In the genomic region with DNA sequence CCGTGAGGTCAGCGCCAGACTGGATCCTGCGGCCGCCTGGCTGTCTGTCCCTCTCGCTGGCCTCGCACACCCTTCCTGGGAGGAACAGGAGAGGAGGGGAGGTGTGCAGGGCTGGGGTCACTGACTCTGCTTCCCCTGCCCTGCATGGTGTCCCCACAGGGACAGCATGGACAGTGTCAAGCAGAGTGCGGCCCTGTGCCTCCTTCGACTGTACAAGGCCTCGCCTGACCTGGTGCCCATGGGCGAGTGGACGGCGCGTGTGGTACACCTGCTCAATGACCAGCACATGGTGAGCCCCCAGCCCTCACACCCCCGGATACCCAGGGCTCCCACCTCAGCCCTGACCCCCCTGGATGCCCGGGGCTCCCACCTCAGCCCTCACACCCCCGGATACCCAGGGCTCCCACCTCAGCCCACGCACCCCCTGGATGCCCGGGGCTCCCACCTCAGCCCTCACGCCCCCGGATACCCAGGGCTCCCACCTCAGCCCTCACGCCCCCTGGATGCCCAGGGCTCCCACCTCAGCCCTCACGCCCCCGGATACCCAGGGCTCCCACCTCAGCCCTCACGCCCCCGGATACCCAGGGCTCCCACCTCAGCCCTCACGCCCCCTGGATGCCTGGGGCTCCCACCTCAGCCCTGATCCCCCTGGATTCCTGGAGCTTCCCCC, we compare ENCODE assay signal across 36 cellular contexts. TPM values are rescaled to one million over a fixed set of nuclear protein-coding genes. Genes with fewer than 3 reads are reported as not detected.
"Had no signal": no experiment of that assay in that cellular context is flagged by ENCODE, and none has a peak within 500 bp of the region (broad histone marks: within the 10 kb centered on the region; RNA-seq: fewer than 3 reads in every experiment).

No MANE protein-coding gene starts in this region.

- H3K4me3 ChIP-seq: body of pancreas, cardiac muscle cell, colonic mucosa, gastrocnemius medialis, hepatocyte, psoas muscle, sigmoid colon had no signal

- H3K4me1 Mint-ChIP-seq: activated CD4-positive, alpha-beta T cell treated with anti-CD3 and anti-CD28 coated beads, Interleukin-2, amount 10 ng/mL, durations not matched to agents 7 days and 5 days had no signal

- DNase-seq: activated CD4-positive, alpha-beta memory T cell treated with anti-CD3 and anti-CD28 coated beads, Interleukin-2, amount 10 ng/mL, durations not matched to agents 7 days and 5 days; activated CD4-positive, alpha-beta T cell treated with anti-CD3 and anti-CD28 coated beads, Interleukin-2, amount 10 ng/mL, durations not matched to agents 7 days and 5 days; activated CD4-positive, CD25-positive, alpha-beta regulatory T cell treated with anti-CD3 and anti-CD28 coated beads, Interleukin-2, amount 50 U/mL, for 72 hours; activated CD8-positive, alpha-beta memory T cell treated with anti-CD3 and anti-CD28 coated beads, Interleukin-2, amount 50 U/mL, for 48 hours; activated naive CD8-positive, alpha-beta T cell treated with anti-CD3 and anti-CD28 coated beads, Interleukin-2, amount 50 U/mL, for 24 hours; activated T-cell treated with anti-CD3 and anti-CD28 coated beads, Interleukin-2, amount 50 U/mL, for 24 hours; aorta; body of pancreas; cerebellar nuclear complex; colonic mucosa; effector memory CD4-positive, alpha-beta T cell; gastrocnemius medialis; islet precursor cell; left colon; midbrain; naive thymus-derived CD4-positive, alpha-beta T cell; nucleus accumbens; psoas muscle; sigmoid colon; small intestine; stimulated activated CD4-positive, alpha-beta T cell treated with anti-CD3 and anti-CD28 coated beads, Interleukin-1b, Interleukin-23, amount 100 ng/mL, for 48 hours; stimulated activated CD4-positive, alpha-beta T cell treated with anti-CD3 and anti-CD28 coated beads, Interleukin-4, amount 100 ng/mL, for 4 hours; stimulated activated CD8-positive, alpha-beta memory T cell treated with anti-CD3 and anti-CD28 coated beads, Interleukin-4, amount 100 ng/mL, for 48 hours; stimulated activated naive B cell treated with anti-CD40 and anti-IgM and Interleukin-4, amounts not matched to agents 10 μg/mL and 1 μg/mL and 100 μg/mL, for 72 hours; T-helper 17 cell; T1000 had no signal

- H3K27ac ChIP-seq: body of pancreas, cardiac muscle cell, colonic mucosa, gastrocnemius medialis, hepatocyte, parathyroid adenoma, psoas muscle, sigmoid colon had no signal

- H3K4me3 Mint-ChIP-seq: activated CD4-positive, alpha-beta memory T cell treated with anti-CD3 and anti-CD28 coated beads, Interleukin-2, amount 10 ng/mL, durations not matched to agents 7 days and 5 days; activated CD4-positive, alpha-beta T cell treated with anti-CD3 and anti-CD28 coated beads, Interleukin-2, amount 10 ng/mL, durations not matched to agents 7 days and 5 days; activated naive CD4-positive, alpha-beta T cell treated with anti-CD3 and anti-CD28 coated beads, Interleukin-2, amount 50 U/mL, for 24 hours; activated naive CD8-positive, alpha-beta T cell treated with anti-CD3 and anti-CD28 coated beads, Interleukin-2, amount 50 U/mL, for 24 hours; activated T-cell treated with anti-CD3 and anti-CD28 coated beads, Interleukin-2, amount 50 U/mL, for 24 hours; memory B cell; naive thymus-derived CD4-positive, alpha-beta T cell; stimulated activated naive B cell treated with anti-CD40 and anti-IgM and Interleukin-4, amounts not matched to agents 10 μg/mL and 1 μg/mL and 100 μg/mL, for 72 hours; T-helper 17 cell; type B pancreatic cell had no signal

- H3K27me3 ChIP-seq: body of pancreas, cardiac muscle cell, colonic mucosa, gastrocnemius medialis, hepatocyte, sigmoid colon had no signal

- H3K27me3 Mint-ChIP-seq: activated CD4-positive, alpha-beta memory T cell treated with anti-CD3 and anti-CD28 coated beads, Interleukin-2, amount 10 ng/mL, durations not matched to agents 7 days and 5 days; activated CD4-positive, alpha-beta T cell treated with anti-CD3 and anti-CD28 coated beads, Interleukin-2, amount 10 ng/mL, durations not matched to agents 7 days and 5 days; activated naive CD4-positive, alpha-beta T cell treated with anti-CD3 and anti-CD28 coated beads, Interleukin-2, amount 50 U/mL, for 24 hours; activated naive CD8-positive, alpha-beta T cell treated with anti-CD3 and anti-CD28 coated beads, Interleukin-2, amount 50 U/mL, for 24 hours; activated T-cell treated with anti-CD3 and anti-CD28 coated beads, Interleukin-2, amount 50 U/mL, for 24 hours; memory B cell; naive thymus-derived CD4-positive, alpha-beta T cell; stimulated activated naive B cell treated with anti-CD40 and anti-IgM and Interleukin-4, amounts not matched to agents 10 μg/mL and 1 μg/mL and 100 μg/mL, for 72 hours; T-helper 17 cell; type B pancreatic cell had no signal

- H3K9me3 Mint-ChIP-seq: activated CD4-positive, alpha-beta memory T cell treated with anti-CD3 and anti-CD28 coated beads, Interleukin-2, amount 10 ng/mL, durations not matched to agents 7 days and 5 days; activated CD4-positive, alpha-beta T cell treated with anti-CD3 and anti-CD28 coated beads, Interleukin-2, amount 10 ng/mL, durations not matched to agents 7 days and 5 days; activated naive CD4-positive, alpha-beta T cell treated with anti-CD3 and anti-CD28 coated beads, Interleukin-2, amount 50 U/mL, for 24 hours; activated naive CD8-positive, alpha-beta T cell treated with anti-CD3 and anti-CD28 coated beads, Interleukin-2, amount 50 U/mL, for 24 hours; activated T-cell treated with anti-CD3 and anti-CD28 coated beads, Interleukin-2, amount 50 U/mL, for 24 hours; memory B cell; naive thymus-derived CD4-positive, alpha-beta T cell; stimulated activated naive B cell treated with anti-CD40 and anti-IgM and Interleukin-4, amounts not matched to agents 10 μg/mL and 1 μg/mL and 100 μg/mL, for 72 hours; type B pancreatic cell had no signal

- H3K9ac ChIP-seq: parathyroid adenoma had no signal

- H3K9me3 ChIP-seq: body of pancreas, colonic mucosa, gastrocnemius medialis, psoas muscle, sigmoid colon had no signal

- ATAC-seq: activated naive CD8-positive, alpha-beta T cell treated with anti-CD3 and anti-CD28 coated beads, Interleukin-2, amount 50 U/mL, for 24 hours; body of pancreas; gastrocnemius medialis; left colon; naive thymus-derived CD4-positive, alpha-beta T cell; psoas muscle; stimulated activated naive B cell treated with anti-CD40 and anti-IgM and Interleukin-4, amounts not matched to agents 10 μg/mL and 1 μg/mL and 100 μg/mL, for 72 hours; T-helper 17 cell had no signal

- H3K27ac Mint-ChIP-seq: activated CD4-positive, alpha-beta memory T cell treated with anti-CD3 and anti-CD28 coated beads, Interleukin-2, amount 10 ng/mL, durations not matched to agents 7 days and 5 days; activated CD4-positive, alpha-beta T cell treated with anti-CD3 and anti-CD28 coated beads, Interleukin-2, amount 10 ng/mL, durations not matched to agents 7 days and 5 days; activated naive CD4-positive, alpha-beta T cell treated with anti-CD3 and anti-CD28 coated beads, Interleukin-2, amount 50 U/mL, for 24 hours; activated naive CD8-positive, alpha-beta T cell treated with anti-CD3 and anti-CD28 coated beads, Interleukin-2, amount 50 U/mL, for 24 hours; activated T-cell treated with anti-CD3 and anti-CD28 coated beads, Interleukin-2, amount 50 U/mL, for 24 hours; memory B cell; stimulated activated naive B cell treated with anti-CD40 and anti-IgM and Interleukin-4, amounts not matched to agents 10 μg/mL and 1 μg/mL and 100 μg/mL, for 72 hours; T-helper 17 cell; type B pancreatic cell had no signal

- H3K4me1 ChIP-seq: body of pancreas, colonic mucosa, gastrocnemius medialis, parathyroid adenoma, psoas muscle, sigmoid colon had no signal

RNA-seq across cellular contexts. Expression of gene TSKS, which starts 28.8 kb away (rescaled TPM):
- total RNA-seq: colonic mucosa, dermis microvascular lymphatic vessel endothelial cell, epithelial cell of proximal tubule, hepatocyte, temporal lobe had no signal
- polyA plus RNA-seq: cardiac muscle cell, hepatocyte, neural cell had no signal
